Comparison of ENCODE assay signal across 10 cellular contexts in the genomic region with DNA sequence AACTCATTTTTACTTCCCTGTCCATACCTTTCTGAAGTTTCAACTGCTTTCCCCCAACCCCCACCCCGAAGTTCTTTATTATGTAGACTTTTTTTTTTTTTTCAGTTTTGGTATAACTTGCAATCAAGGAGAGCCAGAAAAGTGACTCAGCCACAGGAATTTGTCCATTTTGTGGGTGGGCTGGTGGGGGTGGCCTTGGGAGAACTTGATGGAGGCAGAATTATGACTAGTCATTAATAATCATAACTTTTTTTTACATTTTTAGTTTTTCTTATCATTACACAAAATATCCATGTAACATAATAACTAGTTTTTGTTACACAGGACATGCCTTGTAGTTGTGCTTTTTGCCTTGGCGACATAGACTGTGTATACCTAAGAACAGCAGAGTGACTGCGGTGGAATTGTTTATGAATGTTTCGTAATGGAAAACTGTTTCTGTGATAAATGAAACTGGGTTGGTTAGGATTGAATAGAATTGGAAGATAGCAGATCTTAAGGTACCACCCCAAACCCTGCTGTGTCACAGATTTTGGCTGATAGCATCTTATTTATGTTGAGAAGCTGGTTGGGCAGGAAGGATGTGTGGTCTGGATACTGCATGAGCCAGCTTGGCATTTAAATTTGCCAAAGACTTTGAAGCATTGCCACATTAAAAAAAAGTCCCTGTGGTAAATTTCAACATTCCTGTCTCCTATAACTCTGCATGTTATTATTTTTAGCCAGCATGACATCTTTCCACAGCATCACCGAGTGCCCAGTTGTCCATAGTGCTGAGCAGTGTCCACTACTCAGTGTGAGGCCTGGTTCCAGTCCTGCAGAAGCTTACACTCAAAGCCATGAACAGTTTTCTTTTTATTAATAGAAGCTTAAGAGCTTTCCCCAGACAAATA. TPM values are rescaled to one million over a fixed set of nuclear protein-coding genes. Genes with fewer than 3 reads are reported as not detected.
A peak's percentile ranks its signal among the peaks of the same experiment; 100 is the strongest.
DNase-seq lines count a peak whose midpoint lies in the region; ATAC-seq, FAIRE-seq and TF ChIP-seq lines count a peak whose summit lies in the region.
"Had no signal": no experiment of that assay in that cellular context is flagged by ENCODE, and none has a peak within 500 bp of the region (broad histone marks: within the 10 kb centered on the region; RNA-seq: fewer than 3 reads in every experiment).

No MANE protein-coding gene starts in this region.

- POLR2A ChIA-PET in AG04449 (lab: Yijun Ruan, JAX): interaction anchor here (1.3 kb wide), 1 partner anchor 25 kb away, joined by 4 read pairs; no protein-coding TSS in a partner anchor

- no peaks in the 10 kb centered on the region for H3K36me3 ChIP-seq in neural progenitor cell

- no peaks in the 10 kb centered on the region for H3K79me2 ChIP-seq in neural progenitor cell (ENCODE audit: low read depth)

- ATAC-seq in foreskin keratinocyte (peak; percentile 69), HG02798 (IDR thresholded peaks at IDR 0.05; ENCODE audit: poor library complexity, unreplicated experiment) (no peak), HG03565 (IDR thresholded peaks at IDR 0.05; ENCODE audit: unreplicated experiment) (no peak)

- no peak overlapping the region for H3K4me3 ChIP-seq in AG04449 (ENCODE audit: low read depth, low read length)
- no peak overlapping the region for H3K4me3 ChIP-seq in neural progenitor cell

- no peak overlapping the region for H3K4me2 ChIP-seq in neural progenitor cell

- peak; percentile 78 for DNase-seq in AG04449 (ENCODE audit: low read depth, low spot score)
- peak; percentile 98 for DNase-seq in HFFc6
- DNase-seq in foreskin keratinocyte: peak in 1 of 2 donors; percentile 76
- DNase-seq in GM12892 (ENCODE audit: insufficient read length): no peak
- DNase-seq in neural progenitor cell (ENCODE audit: low spot score): no peak
- DNase-seq: DMS79 treated with DMSO at 0.1 percent for 48 hours, H9 had no signal

- no peak for FAIRE-seq in GM12892 (lab: Jason Lieb, UNC)

- H3K9ac ChIP-seq in neural progenitor cell: no peak overlapping the region

- peak overlapping the region; percentile 92 for H3K27ac Mint-ChIP-seq in HFFc6
- no peak overlapping the region for H3K27ac Mint-ChIP-seq in neural progenitor cell
- H3K27ac Mint-ChIP-seq: H9 had no signal

- H3K4me1 ChIP-seq in foreskin keratinocyte (peaks cover 24% of the 10 kb centered on the region), neural progenitor cell (peaks cover 8% of the 10 kb centered on the region)

- H3K27ac ChIP-seq in VCaP: peak overlapping the region; percentile 71
- no peak overlapping the region for H3K27ac ChIP-seq in foreskin keratinocyte
- no peak overlapping the region for H3K27ac ChIP-seq in neural progenitor cell

- H3K36me3 Mint-ChIP-seq in HFFc6 (ENCODE audit: low read depth): peaks cover 6% of the 10 kb centered on the region
- no peaks in the 10 kb centered on the region for H3K36me3 Mint-ChIP-seq in neural progenitor cell

- H3K27me3 ChIP-seq in foreskin keratinocyte (no peaks in the 10 kb centered on the region), neural progenitor cell (no peaks in the 10 kb centered on the region)

- H3K27me3 Mint-ChIP-seq in HFFc6 (ENCODE audit: insufficient read depth): peaks cover 2% of the 10 kb centered on the region; the same call in 1 of the 2 replicates
- H3K27me3 Mint-ChIP-seq in neural progenitor cell (ENCODE audit: insufficient read depth, low read depth): no peaks in the 10 kb centered on the region

- H3K4me1 Mint-ChIP-seq in HFFc6 (ENCODE audit: low read depth) (peaks cover 80% of the 10 kb centered on the region), neural progenitor cell (no peaks in the 10 kb centered on the region)

- H2AFZ ChIP-seq in neural progenitor cell (replicated peaks): no peak overlapping the region

- CTCF ChIA-PET in AG04449 (lab: Yijun Ruan, JAX): no interaction called here

- no peaks in the 10 kb centered on the region for H4K20me1 ChIP-seq in neural progenitor cell (ENCODE audit: low read depth)

- H3K4me3 Mint-ChIP-seq in HFFc6 (peak overlapping the region; percentile 70), neural progenitor cell (no peak overlapping the region)
- H3K4me3 Mint-ChIP-seq: H9 had no signal

- no peak for TF ChIP-seq CTCF in AG04449 (IDR thresholded peaks at IDR 0.05; ENCODE audit: insufficient read depth, low read length, missing control alignments)
- TF ChIP-seq CTCF in HFFc6 (IDR thresholded peaks at IDR 0.05): no peak
- TF ChIP-seq CTCF in VCaP (conservative IDR thresholded peaks at IDR 0.05): no peak
- no peak for TF ChIP-seq CTCF in foreskin keratinocyte (conservative IDR thresholded peaks at IDR 0.05)
- no peak for TF ChIP-seq CTCF in neural progenitor cell (IDR thresholded peaks at IDR 0.05)

- TF ChIP-seq POLR2A in GM12892 (IDR thresholded peaks at IDR 0.05; ENCODE audit: low read depth, low read length): no peak

- no peaks in the 10 kb centered on the region; the same call in none of the 2 replicates for H3K9me3 Mint-ChIP-seq in HFFc6
- H3K9me3 Mint-ChIP-seq in neural progenitor cell: peaks cover 2% of the 10 kb centered on the region
- H3K9me3 Mint-ChIP-seq: H9 had no signal

- H3K9me3 ChIP-seq in neural progenitor cell (ENCODE audit: low read depth): no peaks in the 10 kb centered on the region

- H3F3A ChIP-seq in neural progenitor cell (ENCODE audit: low read depth): no peaks in the 10 kb centered on the region

RNA-seq across cellular contexts. Expression of a gene that starts 30.7 kb away (rescaled TPM):
- 10 to 100 TPM; 18.3 to 91.5 (median 23.2) TPM for total RNA-seq in HFFc6 (2021; fragmentation: NEBNext Ultra II Directional; extraction: Animal tissue kit (Norgen Biotek cat#: 25700))
- total RNA-seq in foreskin keratinocyte (5.2 and 7.7 TPM in 2 replicates), neural progenitor cell (ENCODE audit: low replicate concordance) (0.34 TPM in 1 of 2 replicates, not detected in the other)
- 5.8 and 8.8 TPM in 2 replicates for polyA plus RNA-seq in foreskin keratinocyte
- polyA plus RNA-seq in GM12892 (2012; ENCODE audit: missing spikeins): 3.9 TPM

Comparison
In these comparisons a context has a peak if more than half of its experiments do, and no peak if none do; other contexts are left out.
1. DNase-seq: peak in AG04449 (single experiment) and HFFc6 (single experiment); none in GM12892 (single experiment) and neural progenitor cell (single experiment).